ENCODE assay signal across 1 cellular context in the genomic region with DNA sequence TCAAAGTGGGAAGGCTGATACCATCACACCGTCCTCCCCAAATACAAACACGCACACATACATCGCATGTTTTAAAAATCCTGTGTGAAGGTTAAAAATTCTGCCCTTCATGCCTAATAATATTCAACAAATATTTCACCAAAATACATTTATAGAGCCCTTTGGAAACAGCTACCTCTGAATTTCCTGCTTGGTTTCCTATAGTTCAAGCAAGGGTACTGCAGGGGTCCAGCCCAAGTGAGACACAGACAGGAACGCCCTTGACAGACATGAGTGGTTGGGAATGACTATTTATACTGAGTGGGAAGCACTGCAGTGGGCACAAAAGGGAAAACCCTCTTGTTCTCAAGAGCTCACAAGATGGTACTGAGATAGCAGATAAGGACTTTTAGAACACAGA.
TF ChIP-seq lines count a peak whose summit lies in the region.

No MANE protein-coding gene starts in this region.

TF ChIP-seq in IMR-90, 13 proteins besides CTCF, POLR2A, EP300 and RAD21:
- TF ChIP-seq MXI1 (IDR thresholded peaks at IDR 0.05; ENCODE audit: borderline replicate concordance, low read depth, low read length) (no peak), BHLHE40 (IDR thresholded peaks at IDR 0.05; ENCODE audit: low read depth, low read length) (no peak)
